In the genomic region with DNA sequence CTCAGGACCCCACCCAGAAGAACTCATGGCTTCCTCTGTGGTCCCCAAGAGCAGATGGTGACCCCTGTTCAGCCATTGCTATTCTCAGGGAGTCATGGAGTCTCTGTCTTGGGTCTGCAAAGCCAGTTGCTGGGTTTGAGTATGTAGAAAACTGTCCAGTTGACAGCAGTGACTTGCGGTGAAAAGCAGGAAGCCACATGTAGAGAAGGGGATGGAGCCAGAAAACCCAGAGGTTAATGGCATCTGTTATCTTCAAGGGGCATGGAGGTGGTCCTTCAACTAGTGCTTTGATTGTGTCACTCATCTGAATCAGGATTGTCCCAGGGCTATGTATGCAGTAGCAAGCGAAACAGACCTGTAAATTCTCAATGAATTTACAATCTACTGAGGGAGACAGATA, we compare ENCODE assay signal across 31 cellular contexts.
"Had no signal": no experiment of that assay in that cellular context is flagged by ENCODE, and none has a peak within 500 bp of the region (broad histone marks: within the 10 kb centered on the region; RNA-seq: fewer than 3 reads in every experiment).

No MANE protein-coding gene starts in this region.

- H3K27me3 ChIP-seq: adrenal gland, ascending aorta, body of pancreas, brain microvascular endothelial cell, breast epithelium, cardiac muscle cell had no signal

- ATAC-seq: activated naive CD4-positive, alpha-beta T cell treated with anti-CD3 and anti-CD28 coated beads, Interleukin-2, amount 50 U/mL, for 72 hours; activated naive CD8-positive, alpha-beta T cell treated with anti-CD3 and anti-CD28 coated beads, Interleukin-2, amount 50 U/mL, for 24 hours; activated T-cell treated with anti-CD3 and anti-CD28 coated beads, Interleukin-2, amount 50 U/mL, for 4 hours; activated T-cell treated with anti-CD3 and anti-CD28 coated beads, Interleukin-2, amount 50 U/mL, for 72 hours; activated T-helper 17 cell treated with anti-CD3 and anti-CD28 coated beads, Interleukin-2, amount 50 U/mL, for 72 hours; body of pancreas had no signal

- H3K4me1 ChIP-seq: adrenal gland, ascending aorta, body of pancreas, breast epithelium had no signal

- H3K36me3 ChIP-seq: adrenal gland, ascending aorta, brain microvascular endothelial cell, breast epithelium, cardiac muscle cell had no signal

- DNase-seq: activated effector memory CD4-positive, alpha-beta T cell treated with anti-CD3 and anti-CD28 coated beads, Interleukin-2, amount 50 U/mL, for 16 hours; activated gamma-delta T cell; activated gamma-delta T cell treated with Interleukin-2 at 50 U/mL for 16 hours; activated naive CD4-positive, alpha-beta T cell; activated naive CD4-positive, alpha-beta T cell treated with anti-CD3 and anti-CD28 coated beads for 36 hours; activated naive CD4-positive, alpha-beta T cell treated with anti-CD3 and anti-CD28 coated beads, Interleukin-2, amount 10 ng/mL, durations not matched to agents 7 days and 5 days; activated naive CD4-positive, alpha-beta T cell treated with anti-CD3 and anti-CD28 coated beads, Interleukin-2, amount 50 U/mL, for 16 hours; activated naive CD4-positive, alpha-beta T cell treated with Interleukin-2 at 50 U/mL for 16 hours; activated naive CD8-positive, alpha-beta T cell treated with anti-CD3 and anti-CD28 coated beads for 36 hours; activated naive CD8-positive, alpha-beta T cell treated with anti-CD3 and anti-CD28 coated beads, Interleukin-2, amount 10 ng/mL, durations not matched to agents 7 days and 5 days; activated naive CD8-positive, alpha-beta T cell treated with anti-CD3 and anti-CD28 coated beads, Interleukin-2, amount 50 U/mL, for 24 hours; activated T-cell treated with anti-CD3 and anti-CD28 coated beads, Interleukin-2, amount 50 U/mL, for 1 hour; activated T-cell treated with anti-CD3 and anti-CD28 coated beads, Interleukin-2, amount 50 U/mL, for 24 hours; activated T-cell treated with anti-CD3 and anti-CD28 coated beads, Interleukin-2, amount 50 U/mL, for 4 hours; activated T-cell treated with anti-CD3 and anti-CD28 coated beads, Interleukin-2, amount 50 U/mL, for 48 hours; activated T-cell treated with anti-CD3 and anti-CD28 coated beads, Interleukin-2, amount 50 U/mL, for 72 hours; adrenal gland; amniotic stem cell; amygdala; anterior cingulate cortex; aorta; body of pancreas; brain microvascular endothelial cell; caudate nucleus; central memory CD4-positive, alpha-beta T cell; cerebellar nuclear complex had no signal

- H3K9me3 ChIP-seq: adrenal gland, ascending aorta, body of pancreas, breast epithelium had no signal

- H3K4me3 ChIP-seq: adrenal gland, ascending aorta, body of pancreas, breast epithelium, cardiac muscle cell had no signal

- H3K27ac ChIP-seq: adrenal gland, ascending aorta, body of pancreas, brain microvascular endothelial cell, breast epithelium, cardiac muscle cell had no signal
